In genomic region chr10:123043409-123043925, GRCh38 we compare ENCODE assay signal across 9 cellular contexts. TPM values are rescaled to one million over a fixed set of nuclear protein-coding genes. Genes with fewer than 3 reads are reported as not detected.
A peak's percentile ranks its signal among the peaks of the same experiment; 100 is the strongest.
DNase-seq lines count a peak whose midpoint lies in the region; ATAC-seq and TF ChIP-seq lines count a peak whose summit lies in the region.
"Had no signal": no experiment of that assay in that cellular context is flagged by ENCODE, and none has a peak within 500 bp of the region (broad histone marks: within the 10 kb centered on the region; RNA-seq: fewer than 3 reads in every experiment).

No MANE protein-coding gene starts in this region.

- peak overlapping the region; percentile 85 to 88 for H3K27ac ChIP-seq in liver (ENCODE audit: low read depth in 1 of 2, low read length in 2 of 2)
- H3K27ac ChIP-seq: BLaER1 treated with 17β-estradiol and CSF1 and Interleukin-3, amounts not matched to agents 10 nM and 100 nM had no signal

- H3K4me1 ChIP-seq in liver (ENCODE audit: control insufficient read depth in 4 of 4, insufficient read depth in 4 of 4, low read length in 3 of 4), result peaks cover 6 to 20% (median 15%) of the 10 kb centered on the region in 4 donors

- H3K27me3 ChIP-seq in liver (ENCODE audit: control insufficient read depth in 4 of 4, insufficient read depth in 4 of 4, low read length in 3 of 4), result no peaks in the 10 kb centered on the region
- H3K27me3 ChIP-seq: BLaER1 treated with 17β-estradiol and CSF1 and Interleukin-3, amounts not matched to agents 10 nM and 100 nM had no signal

- no peak overlapping the region for H3K4me3 ChIP-seq in liver (ENCODE audit: low read depth in 1 of 3, low read length in 3 of 3)
- H3K4me3 ChIP-seq: BLaER1 treated with 17β-estradiol and CSF1 and Interleukin-3, amounts not matched to agents 10 nM and 100 nM had no signal

- ATAC-seq in HG02623 (IDR thresholded peaks at IDR 0.05; ENCODE audit: unreplicated experiment), result peak; percentile 64

- peak; percentile 69 for DNase-seq in SIG-M5 treated with dmso at 0.1 percent for 504 hours (lab: John Stamatoyannopoulos, UW; ENCODE audit: unreplicated experiment)
- DNase-seq in SIG-M5 (lab: John Stamatoyannopoulos, UW), result no peak
- DNase-seq in NCI-H146 treated with DMSO at 0.1 percent for 48 hours (lab: John Stamatoyannopoulos, UW; ENCODE audit: unreplicated experiment), result peak; percentile 76
- peak; percentile 10 for DNase-seq in T-helper 9 cell
- DNase-seq in cerebellar cortex (ENCODE audit: low spot score), result peak; percentile 69
- DNase-seq in stimulated activated CD8-positive, alpha-beta memory T cell treated with anti-CD3 and anti-CD28 coated beads, Interleukin-4, amount 100 ng/mL, for 24 hours (ENCODE audit: low read depth), result peak; percentile 11

- peak; percentile 90 to 92 for TF ChIP-seq RAD21 in liver (IDR thresholded peaks at IDR 0.05)

- 7% methylated on average over 5 of the region's 5 CpGs for WGBS in liver

- TF ChIP-seq CTCF in liver (IDR thresholded peaks at IDR 0.05; ENCODE audit: low read depth, low read length, missing input control), result peak; percentile 82

- H3K9ac ChIP-seq in liver (ENCODE audit: low read depth in 1 of 2, low read length in 2 of 2), result peak overlapping the region; percentile 49 to 61
- H3K9ac ChIP-seq: BLaER1 treated with 17β-estradiol and CSF1 and Interleukin-3, amounts not matched to agents 10 nM and 100 nM had no signal

- peaks cover 0 to 6% (median 0%) of the 10 kb centered on the region in 4 donors for H3K9me3 ChIP-seq in liver (ENCODE audit: control insufficient read depth in 4 of 4, low read length in 3 of 4)
- H3K9me3 ChIP-seq: BLaER1 treated with 17β-estradiol and CSF1 and Interleukin-3, amounts not matched to agents 10 nM and 100 nM had no signal

- peaks cover 0 to 38% (median 29%) of the 10 kb centered on the region in 4 donors for H3K36me3 ChIP-seq in liver (ENCODE audit: control insufficient read depth in 4 of 4, insufficient read depth in 3 of 4, low read depth in 1 of 4, low read length in 3 of 4)

TF ChIP-seq in liver, 16 proteins besides CTCF, POLR2A, EP300 and RAD21:
- TF ChIP-seq HNF4A (conservative IDR thresholded peaks at IDR 0.05) (peak in 1 of 2 donors; percentile 3), GABPA (IDR thresholded peaks at IDR 0.05 in 1 of 2, conservative IDR thresholded peaks at IDR 0.05 in 1 of 2) (no peak), RXRA (IDR thresholded peaks at IDR 0.05) (peak in 1 of 2 donors; percentile 38)

RNA-seq across cellular contexts. Expression of gene ACADSB, which starts 34.7 kb away (rescaled TPM):
- 100 to 1,000 TPM in 1 of 2 donors, 10 to 100 TPM in 1; 97.9 to 164 TPM for total RNA-seq in liver
- polyA plus RNA-seq in liver, result 100 to 1,000 TPM; 103 to 118 TPM

RNA-seq across cellular contexts. Expression of gene IKZF5, which starts 34.9 kb away (rescaled TPM):
- 1 to 10 TPM; 6.4 to 7.9 TPM for total RNA-seq in liver
- 1 to 10 TPM; 5.0 to 9.4 TPM for polyA plus RNA-seq in liver
